In genomic region chr16:4533490-4533889, GRCh38 we compare ENCODE assay signal across 22 cellular contexts. TPM values are rescaled to one million over a fixed set of nuclear protein-coding genes. Genes with fewer than 3 reads are reported as not detected.
DNase-seq lines count a peak whose midpoint lies in the region; ATAC-seq and TF ChIP-seq lines count a peak whose summit lies in the region.
"Had no signal": no experiment of that assay in that cellular context is flagged by ENCODE, and none has a peak within 500 bp of the region (broad histone marks: within the 10 kb centered on the region; RNA-seq: fewer than 3 reads in every experiment).

No MANE protein-coding gene starts in this region.

- H3K27ac Mint-ChIP-seq in central memory CD8-positive, alpha-beta T cell (ENCODE audit: low read depth), result peak overlapping the region; percentile 86
- peak overlapping the region in 5 of 9 donors; percentile 49 to 91 (median 82) for H3K27ac Mint-ChIP-seq in naive thymus-derived CD4-positive, alpha-beta T cell
- H3K27ac Mint-ChIP-seq in activated CD8-positive, alpha-beta T cell treated with anti-CD3 and anti-CD28 coated beads, Interleukin-2, amount 10 ng/mL, durations not matched to agents 7 days and 5 days, result no peak overlapping the region

- H3K4me3 ChIP-seq in right cardiac atrium (ENCODE audit: low read length), result no peak overlapping the region
- no peak overlapping the region for H3K4me3 ChIP-seq in naive thymus-derived CD4-positive, alpha-beta T cell (ENCODE audit: low read length)
- no peak overlapping the region for H3K4me3 ChIP-seq in vagina

- H3K36me3 ChIP-seq in naive thymus-derived CD4-positive, alpha-beta T cell (ENCODE audit: control insufficient read depth in 2 of 3, insufficient read depth in 3 of 3, low read length in 3 of 3), result peaks cover 0 to 10% (median 0%) of the 10 kb centered on the region in 3 experiments
- H3K36me3 ChIP-seq in vagina, result peaks cover 0 to 10% of the 10 kb centered on the region in 2 donors

- no peak overlapping the region for H3K4me3 Mint-ChIP-seq in central memory CD8-positive, alpha-beta T cell
- H3K4me3 Mint-ChIP-seq in naive thymus-derived CD4-positive, alpha-beta T cell, result peak overlapping the region in 5 of 10 donors; percentile 10 to 75 (median 29)
- H3K4me3 Mint-ChIP-seq in activated CD8-positive, alpha-beta T cell treated with anti-CD3 and anti-CD28 coated beads, Interleukin-2, amount 10 ng/mL, durations not matched to agents 7 days and 5 days, result no peak overlapping the region
- H3K4me3 Mint-ChIP-seq: CD14-positive monocyte had no signal

- WGBS in right cardiac atrium, result 67% methylated on average over 6 of the region's 6 CpGs

- POLR2A ChIA-PET in naive thymus-derived CD4-positive, alpha-beta T cell (lab: Charles Lee), result no interaction called here
- POLR2A ChIA-PET in activated CD8-positive, alpha-beta T cell treated with anti-CD3 and anti-CD28 coated beads, Interleukin-2, amount 10 ng/mL, durations not matched to agents 7 days and 5 days (lab: Charles Lee), result no interaction called here

- H3K27me3 ChIP-seq in right cardiac atrium (ENCODE audit: control insufficient read depth, insufficient read depth) (no peaks in the 10 kb centered on the region), vagina (no peaks in the 10 kb centered on the region)
- H3K27me3 ChIP-seq in naive thymus-derived CD4-positive, alpha-beta T cell (ENCODE audit: control insufficient read depth in 2 of 2, insufficient read depth in 2 of 2, low read length in 2 of 2), result no peaks in the 10 kb centered on the region

- no peak for TF ChIP-seq CTCF in vagina (IDR thresholded peaks at IDR 0.05)

- H3K36me3 Mint-ChIP-seq in central memory CD8-positive, alpha-beta T cell (ENCODE audit: insufficient read depth), result peaks cover 11% of the 10 kb centered on the region
- H3K36me3 Mint-ChIP-seq in naive thymus-derived CD4-positive, alpha-beta T cell, result peaks cover 7 to 14% (median 12%) of the 10 kb centered on the region in 5 donors
- H3K36me3 Mint-ChIP-seq in activated CD8-positive, alpha-beta T cell treated with anti-CD3 and anti-CD28 coated beads, Interleukin-2, amount 10 ng/mL, durations not matched to agents 7 days and 5 days (ENCODE audit: low read depth), result peaks cover 33% of the 10 kb centered on the region

- CTCF ChIA-PET in naive thymus-derived CD4-positive, alpha-beta T cell (lab: Charles Lee), result interaction anchor here (1.1 kb wide), 1 partner anchor 28 kb away, joined by 3 read pairs; no protein-coding TSS in a partner anchor
- CTCF ChIA-PET in activated CD8-positive, alpha-beta T cell treated with anti-CD3 and anti-CD28 coated beads, Interleukin-2, amount 10 ng/mL, durations not matched to agents 7 days and 5 days (lab: Charles Lee), result interaction anchor here (2.2 kb wide), 1 partner anchor 15 kb away, joined by 8 read pairs; no protein-coding TSS in a partner anchor

- intact Hi-C loops in right cardiac atrium (cut with DNase I) (no loop called here), Right ventricle myocardium superior (cut with DNase I) (no loop called here), vagina (cut with DNase I) (no loop called here)
- intact Hi-C loops in naive thymus-derived CD4-positive, alpha-beta T cell (cut with micrococcal nuclease), result no loop called here

- no peak for ATAC-seq in right cardiac atrium
- no peak for ATAC-seq in Right ventricle myocardium superior (ENCODE audit: poor library complexity)
- ATAC-seq in central memory CD8-positive, alpha-beta T cell (replicated peaks; ENCODE audit: extremely low read depth, poor library complexity, severe bottlenecking), result no peak
- ATAC-seq in naive thymus-derived CD4-positive, alpha-beta T cell, result no peak
- ATAC-seq in activated CD8-positive, alpha-beta T cell treated with anti-CD3 and anti-CD28 coated beads, Interleukin-2, amount 10 ng/mL, durations not matched to agents 7 days and 5 days, result no peak

- DNase-seq in right cardiac atrium, result no peak
- DNase-seq in Right ventricle myocardium superior, result no peak
- DNase-seq in central memory CD8-positive, alpha-beta T cell (ENCODE audit: low spot score in 2 of 2), result no peak
- no peak for DNase-seq in naive thymus-derived CD4-positive, alpha-beta T cell
- no peak for DNase-seq in vagina (ENCODE audit: extremely low spot score in 2 of 2)
- DNase-seq in activated CD8-positive, alpha-beta T cell treated with anti-CD3 and anti-CD28 coated beads, Interleukin-2, amount 10 ng/mL, durations not matched to agents 7 days and 5 days, result no peak
- DNase-seq in activated CD8-positive, alpha-beta memory T cell treated with anti-CD3 and anti-CD28 coated beads, Interleukin-2, amount 50 U/mL, for 48 hours, result no peak
- DNase-seq: ACHN, AML-193, COR-L47, GF-D8, GOT3, KBM-7, NCI-H1417 treated with DMSO at 0.1 percent for 48 hours, NCI-H1930, NCI-H2171 treated with DMSO at 0.1 percent for 48 hours, NCI-H446 treated with DMSO at 0.1 percent for 48 hours, NCI-H748 treated with DMSO at 0.1 percent for 48 hours, OCI-M1 had no signal

- H3K27me3 Mint-ChIP-seq in central memory CD8-positive, alpha-beta T cell, result no peaks in the 10 kb centered on the region
- no peaks in the 10 kb centered on the region for H3K27me3 Mint-ChIP-seq in naive thymus-derived CD4-positive, alpha-beta T cell
- H3K27me3 Mint-ChIP-seq in activated CD8-positive, alpha-beta T cell treated with anti-CD3 and anti-CD28 coated beads, Interleukin-2, amount 10 ng/mL, durations not matched to agents 7 days and 5 days (ENCODE audit: low read depth), result no peaks in the 10 kb centered on the region

- H3K27ac ChIP-seq in right cardiac atrium (ENCODE audit: low read length) (peak overlapping the region; percentile 25), vagina (peak overlapping the region; percentile 7)
- H3K27ac ChIP-seq in naive thymus-derived CD4-positive, alpha-beta T cell (ENCODE audit: low read depth, low read length), result no peak overlapping the region

- peaks cover 8% of the 10 kb centered on the region for H3K4me1 ChIP-seq in right cardiac atrium (ENCODE audit: control insufficient read depth, insufficient read depth, low read length)
- H3K4me1 ChIP-seq in naive thymus-derived CD4-positive, alpha-beta T cell (ENCODE audit: control insufficient read depth in 2 of 2, insufficient read depth in 2 of 2, low read length in 2 of 2), result peaks cover 10 to 50% of the 10 kb centered on the region in 2 donors
- peaks cover 47% of the 10 kb centered on the region for H3K4me1 ChIP-seq in vagina

- H3K4me1 Mint-ChIP-seq in central memory CD8-positive, alpha-beta T cell, result peaks cover 37% of the 10 kb centered on the region
- peaks cover 40 to 88% (median 63%) of the 10 kb centered on the region in 7 donors for H3K4me1 Mint-ChIP-seq in naive thymus-derived CD4-positive, alpha-beta T cell
- peaks cover 44% of the 10 kb centered on the region for H3K4me1 Mint-ChIP-seq in activated CD8-positive, alpha-beta T cell treated with anti-CD3 and anti-CD28 coated beads, Interleukin-2, amount 10 ng/mL, durations not matched to agents 7 days and 5 days (ENCODE audit: low read depth)

- TF ChIP-seq POLR2A in vagina (IDR thresholded peaks at IDR 0.05), result no peak

- H3K9me3 ChIP-seq in right cardiac atrium (ENCODE audit: control insufficient read depth, low read length), result no peaks in the 10 kb centered on the region
- no peaks in the 10 kb centered on the region for H3K9me3 ChIP-seq in naive thymus-derived CD4-positive, alpha-beta T cell (ENCODE audit: control insufficient read depth in 2 of 3, low read length in 3 of 3)
- no peaks in the 10 kb centered on the region for H3K9me3 ChIP-seq in vagina

- no peaks in the 10 kb centered on the region for H3K9me3 Mint-ChIP-seq in central memory CD8-positive, alpha-beta T cell
- peaks cover 0 to 3% (median 0%) of the 10 kb centered on the region in 11 donors for H3K9me3 Mint-ChIP-seq in naive thymus-derived CD4-positive, alpha-beta T cell
- H3K9me3 Mint-ChIP-seq in activated CD8-positive, alpha-beta T cell treated with anti-CD3 and anti-CD28 coated beads, Interleukin-2, amount 10 ng/mL, durations not matched to agents 7 days and 5 days (ENCODE audit: insufficient read depth), result no peaks in the 10 kb centered on the region

RNA-seq across cellular contexts. Expression of gene CDIP1, which starts 5.1 kb away (rescaled TPM):
- total RNA-seq in right cardiac atrium, result 10 to 100 TPM; 34.2 to 46.8 (median 42.9) TPM
- polyA plus RNA-seq in right cardiac atrium, result 36.8 TPM
- 45.2 TPM for total RNA-seq in Right ventricle myocardium superior
- total RNA-seq in naive thymus-derived CD4-positive, alpha-beta T cell, result 10 to 100 TPM; 28.1 to 41.1 (median 31.0) TPM
- polyA plus RNA-seq in naive thymus-derived CD4-positive, alpha-beta T cell, result 10 to 100 TPM; 28.3 to 33.4 TPM
- 13.3 TPM for total RNA-seq in vagina
- 10 to 100 TPM; 44.0 to 48.7 TPM for total RNA-seq in activated CD8-positive, alpha-beta T cell treated with anti-CD3 and anti-CD28 coated beads, Interleukin-2, amount 10 ng/mL, durations not matched to agents 7 days and 5 days

RNA-seq across cellular contexts. Expression of gene C16orf96, which starts 22.6 kb away (rescaled TPM):
- total RNA-seq in right cardiac atrium (under 1 TPM in 3 of 4 donors, not detected in 1; 0.08 to 0.09 (median 0.08) TPM), Right ventricle myocardium superior (0.11 TPM), vagina (not detected)
- 0.02 TPM for polyA plus RNA-seq in right cardiac atrium
- under 1 TPM; 0.17 to 0.70 (median 0.64) TPM for total RNA-seq in naive thymus-derived CD4-positive, alpha-beta T cell
- polyA plus RNA-seq in naive thymus-derived CD4-positive, alpha-beta T cell, result not detected
- under 1 TPM; 0.13 TPM for total RNA-seq in activated CD8-positive, alpha-beta T cell treated with anti-CD3 and anti-CD28 coated beads, Interleukin-2, amount 10 ng/mL, durations not matched to agents 7 days and 5 days
- total RNA-seq: Daoy, RPMI7951 had no signal
- polyA plus RNA-seq: CD14-positive monocyte had no signal

RNA-seq across cellular contexts. Expression of gene HMOX2, which starts 57.3 kb away (rescaled TPM):
- total RNA-seq in right cardiac atrium, result 100 to 1,000 TPM in 1 of 4 donors, 10 to 100 TPM in 3; 89.6 to 104 (median 93.5) TPM
- polyA plus RNA-seq in right cardiac atrium, result 109 TPM
- 125 TPM for total RNA-seq in Right ventricle myocardium superior
- 10 to 100 TPM; 44.6 to 84.9 (median 61.0) TPM for total RNA-seq in naive thymus-derived CD4-positive, alpha-beta T cell
- 100 to 1,000 TPM; 127 to 163 TPM for polyA plus RNA-seq in naive thymus-derived CD4-positive, alpha-beta T cell
- 52.8 TPM for total RNA-seq in vagina
- total RNA-seq in activated CD8-positive, alpha-beta T cell treated with anti-CD3 and anti-CD28 coated beads, Interleukin-2, amount 10 ng/mL, durations not matched to agents 7 days and 5 days, result 10 to 100 TPM; 92.6 to 97.4 TPM

RNA-seq across cellular contexts. Expression of gene NMRAL1, which starts 59.1 kb away (rescaled TPM):
- total RNA-seq in right cardiac atrium (10 to 100 TPM; 23.1 to 31.7 (median 27.1) TPM), Right ventricle myocardium superior (24.9 TPM), vagina (35.6 TPM)
- 26.6 TPM for polyA plus RNA-seq in right cardiac atrium
- 10 to 100 TPM; 34.2 to 72.7 (median 58.1) TPM for total RNA-seq in naive thymus-derived CD4-positive, alpha-beta T cell
- polyA plus RNA-seq in naive thymus-derived CD4-positive, alpha-beta T cell, result 10 to 100 TPM; 61.3 to 81.8 TPM
- total RNA-seq in activated CD8-positive, alpha-beta T cell treated with anti-CD3 and anti-CD28 coated beads, Interleukin-2, amount 10 ng/mL, durations not matched to agents 7 days and 5 days, result 10 to 100 TPM; 53.6 to 55.6 TPM
